ENCODE assay signal across 8 cellular contexts in genomic region chr22:17628304-17629166, GRCh38. TPM values are rescaled to one million over a fixed set of nuclear protein-coding genes. Genes with fewer than 3 reads are reported as not detected.
DNase-seq lines count a peak whose midpoint lies in the region; ATAC-seq and TF ChIP-seq lines count a peak whose summit lies in the region.

Gene ATP6V1E1, minus strand, starts transcription at chr22:17628749. Its CDS starts 114 bp downstream, at chr22:17628635.

- peaks cover 25% of the 10 kb centered on the region for H3K4me1 ChIP-seq in PC-9 (replicated peaks; ENCODE audit: insufficient read depth)

- peak within 1 kb of the TSS; percentile 78 for H3K27ac ChIP-seq in PC-9

- TF ChIP-seq CTCF in PC-9 (conservative IDR thresholded peaks at IDR 0.05) = no peak
- TF ChIP-seq CTCF in epithelial cell of proximal tubule (conservative IDR thresholded peaks at IDR 0.05; ENCODE audit: low read depth, low read length) = no peak

- DNase-seq in DMS153 (lab: John Stamatoyannopoulos, UW) = peak; percentile 92
- peak; percentile 92 for DNase-seq in Jurkat, Clone E6-1 (ENCODE audit: low read depth, low spot score)
- peak; percentile 89 to 90 for DNase-seq in PC-9
- peak; percentile 94 for DNase-seq in activated T-cell treated with anti-CD3 and anti-CD28 coated beads, Interleukin-2, amount 50 U/mL, for 1 hour
- peak; percentile 81 for DNase-seq in epithelial cell of proximal tubule (ENCODE audit: low read depth)
- DNase-seq in mucosa of gallbladder (ENCODE audit: low spot score) = peak; percentile 98
- peak; percentile 87 to 92 for DNase-seq in stimulated activated CD8-positive, alpha-beta memory T cell treated with anti-CD3 and anti-CD28 coated beads, Interleukin-4, amount 100 ng/mL, for 4 hours (ENCODE audit: low read depth in 2 of 2, low spot score in 1 of 2)

- H4K20me1 ChIP-seq in PC-9 (ENCODE audit: insufficient read depth) = peaks cover 11% of the 10 kb centered on the region

- no peaks in the 10 kb centered on the region for H3K9me3 ChIP-seq in PC-9 (ENCODE audit: insufficient read depth, low read depth)

- no peaks in the 10 kb centered on the region for H3K36me3 ChIP-seq in PC-9 (ENCODE audit: low read depth)

- peak within 1 kb of the TSS; percentile 74 for H3K4me2 ChIP-seq in PC-9

- no peaks in the 10 kb centered on the region for H3K9me2 ChIP-seq in PC-9 (ENCODE audit: insufficient read depth)

- peaks cover 22% of the 10 kb centered on the region for H3F3A ChIP-seq in PC-9 (ENCODE audit: insufficient read depth, low read depth)

- POLR2A ChIA-PET in PC-9 (lab: Charles Lee; ENCODE audit: unreplicated experiment) = interaction anchor here (0.6 kb wide), 1 partner anchor 329 kb away, joined by 5 read pairs; no protein-coding TSS in a partner anchor

- peak within 1 kb of the TSS; percentile 100 for H3K4me3 ChIP-seq in Jurkat, Clone E6-1 (ENCODE audit: low read length)
- peak within 1 kb of the TSS; percentile 94 for H3K4me3 ChIP-seq in PC-9
- peak within 1 kb of the TSS; percentile 99 for H3K4me3 ChIP-seq in epithelial cell of proximal tubule (ENCODE audit: low read depth, low read length)

- ATAC-seq in GM21619 (IDR thresholded peaks at IDR 0.05; ENCODE audit: unreplicated experiment) = peak; percentile 98

- no peaks in the 10 kb centered on the region for H3K27me3 ChIP-seq in PC-9 (ENCODE audit: insufficient read depth, low read depth)

- peak within 1 kb of the TSS; percentile 91 for H2AFZ ChIP-seq in PC-9

- peaks cover 49% of the 10 kb centered on the region for H3K79me2 ChIP-seq in PC-9 (ENCODE audit: low read depth)

- CTCF ChIA-PET in PC-9 (lab: Charles Lee) = interaction anchor here (0.6 kb wide), 1 partner anchor 262 kb away, joined by 4 read pairs; no protein-coding TSS in a partner anchor

- intact Hi-C loops in PC-9 (cut with micrococcal nuclease; ENCODE audit: unreplicated experiment) = loop anchor here (2.0 kb wide), 1 partner anchor 78 kb away; no protein-coding TSS in a partner anchor

- BruUV-seq in PC-9 (replicated peaks; lab: Mats Ljungman, UMichigan) = TSS peak; percentile 83

RNA-seq across cellular contexts. Expression of gene ATP6V1E1, which starts in this region (rescaled TPM):
- 119 TPM for polyA plus RNA-seq in Jurkat, Clone E6-1 (2012; ENCODE audit: insufficient read depth, insufficient read length)
- 53.5 and 58.0 TPM in 2 replicates for total RNA-seq in PC-9 (2021)
- 101 and 109 TPM in 2 replicates for total RNA-seq in epithelial cell of proximal tubule
- 114 TPM for total RNA-seq in mucosa of gallbladder

Comparison
In these comparisons a context has a peak if more than half of its experiments do, and no peak if none do; other contexts are left out.
1. Peak in every context shown above with its lines: DNase-seq, ATAC-seq, H3K4me3 ChIP-seq and H3K27ac ChIP-seq.